ENCODE assay signal across 29 cellular contexts in the genomic region with DNA sequence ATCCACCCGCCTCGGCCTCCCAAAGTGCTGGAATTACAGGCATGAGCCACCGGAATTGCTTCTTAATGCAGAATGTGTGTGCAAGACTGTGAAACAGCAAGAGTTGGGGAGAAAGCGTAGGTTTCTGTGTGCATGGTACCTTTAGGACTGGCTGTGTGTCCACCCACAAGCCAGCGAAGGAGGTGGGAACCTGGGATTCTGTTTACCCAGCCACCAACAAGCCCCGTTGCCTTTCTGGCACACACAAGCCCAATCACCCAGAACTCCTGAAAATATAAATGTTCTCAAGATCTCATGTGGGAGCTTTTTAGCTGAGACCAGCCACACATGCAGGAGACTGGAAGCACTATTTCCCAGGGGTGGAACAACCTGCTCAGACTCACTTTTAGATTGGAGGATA.
"Had no signal": no experiment of that assay in that cellular context is flagged by ENCODE, and none has a peak within 500 bp of the region (broad histone marks: within the 10 kb centered on the region; RNA-seq: fewer than 3 reads in every experiment).

No MANE protein-coding gene starts in this region.

- H3K36me3 ChIP-seq: adrenal gland, cardiac muscle cell, colonic mucosa, heart right ventricle had no signal

- H3K4me1 ChIP-seq: adrenal gland, colonic mucosa had no signal

- FAIRE-seq: endometrium, endothelial cell of umbilical vein, frontal cortex had no signal

- DNase-seq: activated CD4-positive, alpha-beta memory T cell treated with anti-CD3 and anti-CD28 coated beads for 36 hours; activated CD4-positive, alpha-beta T cell treated with anti-CD3 and anti-CD28 coated beads for 36 hours; activated CD4-positive, alpha-beta T cell treated with anti-CD3 and anti-CD28 coated beads, Interleukin-2, amount 10 ng/mL, durations not matched to agents 24 days and 14 days; activated CD4-positive, CD25-positive, alpha-beta regulatory T cell; activated CD4-positive, CD25-positive, alpha-beta regulatory T cell treated with anti-CD3 and anti-CD28 coated beads, Interleukin-2, amount 50 U/mL, for 72 hours; activated CD8-positive, alpha-beta memory T cell treated with anti-CD3 and anti-CD28 coated beads, Interleukin-2, amount 10 ng/mL, durations not matched to agents 7 days and 5 days; activated CD8-positive, alpha-beta memory T cell treated with anti-CD3 and anti-CD28 coated beads, Interleukin-2, amount 50 U/mL, for 4 hours; activated CD8-positive, alpha-beta T cell treated with anti-CD3 and anti-CD28 coated beads, Interleukin-2, amount 10 ng/mL, durations not matched to agents 7 days and 5 days; activated effector memory CD4-positive, alpha-beta T cell treated with anti-CD3 and anti-CD28 coated beads, Interleukin-2, amount 50 U/mL, for 16 hours; activated naive CD4-positive, alpha-beta T cell treated with anti-CD3 and anti-CD28 coated beads for 36 hours; activated naive CD8-positive, alpha-beta T cell treated with anti-CD3 and anti-CD28 coated beads for 36 hours; activated naive CD8-positive, alpha-beta T cell treated with anti-CD3 and anti-CD28 coated beads, Interleukin-2, amount 50 U/mL, for 24 hours; activated T-cell treated with anti-CD3 and anti-CD28 coated beads, Interleukin-2, amount 50 U/mL, for 1 hour; activated T-cell treated with anti-CD3 and anti-CD28 coated beads, Interleukin-2, amount 50 U/mL, for 48 hours; adrenal gland; aorta; body of pancreas; central memory CD4-positive, alpha-beta T cell; cerebellar nuclear complex; colonic mucosa; effector CD8-positive, alpha-beta T cell; foreskin fibroblast; heart right ventricle; T-helper 2 cell had no signal

- H3K27me3 ChIP-seq: adrenal gland, body of pancreas, cardiac muscle cell, colonic mucosa, heart right ventricle had no signal

- H3K27ac ChIP-seq: adrenal gland, body of pancreas, cardiac muscle cell, colonic mucosa, epithelial cell of prostate, heart right ventricle had no signal

- H3K9me3 ChIP-seq: adrenal gland, colonic mucosa had no signal

- H3K4me3 ChIP-seq: adrenal gland, body of pancreas, cardiac muscle cell, colonic mucosa, heart right ventricle had no signal

- ATAC-seq: activated CD4-positive, alpha-beta T cell treated with anti-CD3 and anti-CD28 coated beads for 36 hours; activated CD8-positive, alpha-beta memory T cell treated with anti-CD3 and anti-CD28 coated beads, Interleukin-2, amount 10 ng/mL, durations not matched to agents 7 days and 5 days; activated CD8-positive, alpha-beta T cell treated with anti-CD3 and anti-CD28 coated beads, Interleukin-2, amount 10 ng/mL, durations not matched to agents 7 days and 5 days; activated naive CD8-positive, alpha-beta T cell treated with anti-CD3 and anti-CD28 coated beads, Interleukin-2, amount 50 U/mL, for 24 hours; body of pancreas; heart right ventricle had no signal
